In the genomic region with DNA sequence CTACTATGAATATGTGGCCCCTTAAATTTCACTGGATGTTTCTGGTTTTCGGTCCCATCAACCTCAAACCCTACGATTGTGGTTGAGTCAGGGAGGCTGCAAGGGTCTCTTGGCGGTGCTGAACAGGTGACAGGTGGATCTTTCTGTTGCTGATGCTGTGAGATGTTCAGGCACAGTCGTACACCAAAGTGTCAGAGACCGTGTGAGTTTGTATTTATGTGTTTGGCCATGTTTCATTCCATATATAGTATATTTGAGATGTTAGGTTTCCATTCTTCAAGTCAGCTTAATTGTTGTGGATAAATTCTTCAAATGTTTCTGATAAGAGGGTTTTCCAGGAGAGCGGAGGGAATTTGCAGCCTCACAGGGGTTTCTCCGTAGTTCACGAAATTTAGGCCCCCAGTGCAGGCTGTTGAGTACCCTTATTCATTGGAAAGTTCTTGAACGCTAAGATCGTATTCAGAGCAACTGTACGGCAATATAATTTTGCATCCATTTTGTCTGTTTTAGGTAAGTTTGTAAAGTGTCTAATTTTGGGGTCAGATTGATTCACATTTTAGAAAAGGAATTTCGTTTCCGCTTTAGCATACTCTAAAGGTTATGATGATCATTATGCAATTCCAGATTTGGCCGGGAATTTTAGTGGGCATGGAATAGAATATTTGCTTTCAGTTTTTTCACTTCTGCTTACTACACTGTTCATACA, we compare ENCODE assay signal across 8 cellular contexts. TPM values are rescaled to one million over a fixed set of nuclear protein-coding genes. Genes with fewer than 3 reads are reported as not detected.
DNase-seq lines count a peak whose midpoint lies in the region; ATAC-seq and TF ChIP-seq lines count a peak whose summit lies in the region.

No MANE protein-coding gene starts in this region.

- peak overlapping the region; percentile 75 for H3K4me3 ChIP-seq in AG04449 (ENCODE audit: low read depth, low read length)
- peak overlapping the region; percentile 90 for H3K4me3 ChIP-seq in fibroblast of villous mesenchyme (ENCODE audit: low read depth, low read length)
- H3K4me3 ChIP-seq in prostate gland: peak overlapping the region; percentile 93 to 95

- ATAC-seq in HG03439 (IDR thresholded peaks at IDR 0.05; ENCODE audit: unreplicated experiment) (peak; percentile 8), GM19452 (IDR thresholded peaks at IDR 0.05; ENCODE audit: unreplicated experiment) (no peak)

- H3K27ac ChIP-seq in VCaP (peak overlapping the region; percentile 96), prostate gland (peak overlapping the region; percentile 97 to 98)

- DNase-seq in AG04449 (ENCODE audit: low read depth, low spot score): no peak
- DNase-seq in G401 (ENCODE audit: low spot score): peak; percentile 55
- peak; percentile 26 for DNase-seq in fibroblast of villous mesenchyme (ENCODE audit: low read depth)
- no peak for DNase-seq in prostate gland (ENCODE audit: low spot score)
- no peak for DNase-seq in effector CD8-positive, alpha-beta T cell (lab: John Stamatoyannopoulos, UW)

- intact Hi-C loops in prostate gland (cut with DNase I): loop anchor here (5.0 to 10.0 kb wide), 2 partner anchors 114 to 234 kb away; no protein-coding TSS in a partner anchor

- TF ChIP-seq POLR2A in prostate gland (IDR thresholded peaks at IDR 0.05): no peak

- H3K27me3 ChIP-seq in prostate gland (replicated peaks; ENCODE audit: insufficient read depth): no peaks in the 10 kb centered on the region

- POLR2A ChIA-PET in AG04449 (lab: Yijun Ruan, JAX): no interaction called here

- TF ChIP-seq CTCF in AG04449 (IDR thresholded peaks at IDR 0.05; ENCODE audit: insufficient read depth, low read length, missing control alignments) (no peak), VCaP (conservative IDR thresholded peaks at IDR 0.05) (no peak), fibroblast of villous mesenchyme (IDR thresholded peaks at IDR 0.05; ENCODE audit: insufficient read depth, low read depth, low read length) (no peak), prostate gland (IDR thresholded peaks at IDR 0.05) (no peak)

- CTCF ChIA-PET in AG04449 (lab: Yijun Ruan, JAX): no interaction called here

- no peaks in the 10 kb centered on the region for H3K9me3 ChIP-seq in prostate gland

- 4% methylated on average over 14 of the region's 14 CpGs for WGBS in prostate gland

- no peaks in the 10 kb centered on the region for H3K36me3 ChIP-seq in prostate gland

- peaks cover 10% of the 10 kb centered on the region for H3K4me1 ChIP-seq in prostate gland (replicated peaks)

- in situ Hi-C loops in G401 (cut with HindIII; ENCODE audit: low sequenced_read_pairs): no loop called here

RNA-seq across cellular contexts. Expression of a gene that starts 1.2 kb away (rescaled TPM):
- 38.0 and 52.0 TPM in 2 replicates for total RNA-seq in G401 (2014; rRNA removed; shearing (Covaris generic))
- total RNA-seq in fibroblast of villous mesenchyme (20.9 and 36.3 TPM in 2 replicates), prostate gland (10 to 100 TPM; 58.8 to 66.3 TPM)

Comparison
In these comparisons a context has a peak if more than half of its experiments do, and no peak if none do; other contexts are left out.
1. DNase-seq: peak in G401 (single experiment) and fibroblast of villous mesenchyme (single experiment); none in AG04449 (single experiment), prostate gland (single experiment) and effector CD8-positive, alpha-beta T cell (single experiment).
2. Peak in every context shown above with its lines, with median percentiles within 50 percentile points of each other: H3K4me3 ChIP-seq.